ENCODE assay signal across 19 cellular contexts in genomic region chr10:102578782-102579181, GRCh38.
DNase-seq lines count a peak whose midpoint lies in the region; ATAC-seq and TF ChIP-seq lines count a peak whose summit lies in the region.
"Had no signal": no experiment of that assay in that cellular context is flagged by ENCODE, and none has a peak within 500 bp of the region (broad histone marks: within the 10 kb centered on the region; RNA-seq: fewer than 3 reads in every experiment).

No MANE protein-coding gene starts in this region.

- H3K4me3 ChIP-seq in spleen: no peak overlapping the region
- H3K4me3 ChIP-seq: hepatocyte, prostate gland had no signal

- no peaks in the 10 kb centered on the region for H3K9me3 Mint-ChIP-seq in activated T-cell treated with anti-CD3 and anti-CD28 coated beads, Interleukin-2, amount 50 U/mL, for 24 hours
- H3K9me3 Mint-ChIP-seq in dendritic cell treated with granulocyte-macrophage colony-stimulating factor and Interleukin-4, amounts not matched to agents 40 ng/mL and 50 ng/mL, for 4 days: no peaks in the 10 kb centered on the region
- H3K9me3 Mint-ChIP-seq: activated CD4-positive, alpha-beta T cell treated with anti-CD3 and anti-CD28 coated beads, Interleukin-2, amount 10 ng/mL, durations not matched to agents 24 days and 14 days had no signal

- H3K9me3 ChIP-seq in spleen: no peaks in the 10 kb centered on the region
- H3K9me3 ChIP-seq: prostate gland had no signal

- no peak for TF ChIP-seq POLR2A in spleen (IDR thresholded peaks at IDR 0.05)

- intact Hi-C loops in dendritic cell treated with granulocyte-macrophage colony-stimulating factor and Interleukin-4, amounts not matched to agents 40 ng/mL and 50 ng/mL, for 4 days (cut with micrococcal nuclease): loop anchor here (2.0 kb wide), 1 partner anchor 70 kb away; no protein-coding TSS in a partner anchor
- intact Hi-C loops in spleen (cut with DNase I; ENCODE audit: low total_unique reads): no loop called here

- 12 to 50% (median 21%) methylated on average over 1 of the region's 1 CpG for WGBS in spleen, 5 donors

- H3K36me3 ChIP-seq in spleen: no peaks in the 10 kb centered on the region
- H3K36me3 ChIP-seq: prostate gland had no signal

- H3K27ac ChIP-seq in spleen: peak overlapping the region in 6 of 8 donors; percentile 29 to 62 (median 42)
- H3K27ac ChIP-seq: prostate gland had no signal

- no peak overlapping the region for H3K4me3 Mint-ChIP-seq in activated T-cell treated with anti-CD3 and anti-CD28 coated beads, Interleukin-2, amount 50 U/mL, for 24 hours
- peak overlapping the region; percentile 20 for H3K4me3 Mint-ChIP-seq in dendritic cell treated with granulocyte-macrophage colony-stimulating factor and Interleukin-4, amounts not matched to agents 40 ng/mL and 50 ng/mL, for 4 days
- H3K4me3 Mint-ChIP-seq: activated CD4-positive, alpha-beta T cell treated with anti-CD3 and anti-CD28 coated beads, Interleukin-2, amount 10 ng/mL, durations not matched to agents 24 days and 14 days had no signal

- DNase-seq in activated T-cell treated with anti-CD3 and anti-CD28 coated beads, Interleukin-2, amount 50 U/mL, for 24 hours: no peak
- no peak for DNase-seq in activated T-cell treated with anti-CD3 and anti-CD28 coated beads, Interleukin-2, amount 50 U/mL, for 1 hour
- DNase-seq in NCI-H2171 (lab: John Stamatoyannopoulos, UW): peak; percentile 20
- DNase-seq in spleen: no peak
- DNase-seq in HK-2 (ENCODE audit: unreplicated experiment): no peak
- no peak for DNase-seq in activated CD4-positive, alpha-beta T cell treated with anti-CD3 and anti-CD28 coated beads, Interleukin-2, amount 50 U/mL, for 4 hours
- DNase-seq: 8988T; activated CD4-positive, alpha-beta T cell treated with anti-CD3 and anti-CD28 coated beads, Interleukin-2, amount 10 ng/mL, durations not matched to agents 24 days and 14 days; activated CD8-positive, alpha-beta memory T cell treated with anti-CD3 and anti-CD28 coated beads, Interleukin-2, amount 50 U/mL, for 4 hours; DMS53; KBM-7; mesendoderm; NCI-H187 treated with DMSO at 0.1 percent for 48 hours; NCI-H510A; stimulated activated CD4-positive, alpha-beta T cell treated with anti-CD3 and anti-CD28 coated beads, Interleukin-2, amount 100 ng/mL, for 48 hours had no signal

- peaks cover 16% of the 10 kb centered on the region for H3K4me1 Mint-ChIP-seq in activated T-cell treated with anti-CD3 and anti-CD28 coated beads, Interleukin-2, amount 50 U/mL, for 24 hours (ENCODE audit: low read depth)
- H3K4me1 Mint-ChIP-seq in dendritic cell treated with granulocyte-macrophage colony-stimulating factor and Interleukin-4, amounts not matched to agents 40 ng/mL and 50 ng/mL, for 4 days (ENCODE audit: low read depth): peaks cover 40% of the 10 kb centered on the region

- no peaks in the 10 kb centered on the region for H3K27me3 Mint-ChIP-seq in activated T-cell treated with anti-CD3 and anti-CD28 coated beads, Interleukin-2, amount 50 U/mL, for 24 hours
- no peaks in the 10 kb centered on the region for H3K27me3 Mint-ChIP-seq in dendritic cell treated with granulocyte-macrophage colony-stimulating factor and Interleukin-4, amounts not matched to agents 40 ng/mL and 50 ng/mL, for 4 days
- H3K27me3 Mint-ChIP-seq: activated CD4-positive, alpha-beta T cell treated with anti-CD3 and anti-CD28 coated beads, Interleukin-2, amount 10 ng/mL, durations not matched to agents 24 days and 14 days had no signal

- no peaks in the 10 kb centered on the region for H3K27me3 ChIP-seq in spleen (replicated peaks in 1 of 7)
- H3K27me3 ChIP-seq: hepatocyte had no signal

- ATAC-seq in GM21737 (IDR thresholded peaks at IDR 0.05; ENCODE audit: unreplicated experiment): no peak

- H3K4me1 ChIP-seq in spleen: peaks cover 4 to 46% (median 30%) of the 10 kb centered on the region in 6 donors

- no peak for TF ChIP-seq CTCF in spleen (IDR thresholded peaks at IDR 0.05 in 8 of 11, conservative IDR thresholded peaks at IDR 0.05 in 3 of 11)

- H3K36me3 Mint-ChIP-seq in activated T-cell treated with anti-CD3 and anti-CD28 coated beads, Interleukin-2, amount 50 U/mL, for 24 hours (ENCODE audit: low read depth): no peaks in the 10 kb centered on the region
- H3K36me3 Mint-ChIP-seq in dendritic cell treated with granulocyte-macrophage colony-stimulating factor and Interleukin-4, amounts not matched to agents 40 ng/mL and 50 ng/mL, for 4 days (ENCODE audit: low read depth): peaks cover 1% of the 10 kb centered on the region

- H3K27ac Mint-ChIP-seq in activated T-cell treated with anti-CD3 and anti-CD28 coated beads, Interleukin-2, amount 50 U/mL, for 24 hours: peak overlapping the region; percentile 71
- peak overlapping the region; percentile 78 for H3K27ac Mint-ChIP-seq in dendritic cell treated with granulocyte-macrophage colony-stimulating factor and Interleukin-4, amounts not matched to agents 40 ng/mL and 50 ng/mL, for 4 days
- H3K27ac Mint-ChIP-seq: activated CD4-positive, alpha-beta T cell treated with anti-CD3 and anti-CD28 coated beads, Interleukin-2, amount 10 ng/mL, durations not matched to agents 24 days and 14 days had no signal
